In genomic region chr22:37661160-37661924, GRCh38 we compare ENCODE assay signal across 8 cellular contexts. TPM values are rescaled to one million over a fixed set of nuclear protein-coding genes. Genes with fewer than 3 reads are reported as not detected.
DNase-seq lines count a peak whose midpoint lies in the region; ATAC-seq and TF ChIP-seq lines count a peak whose summit lies in the region.

No MANE protein-coding gene starts in this region.

- no peak for TF ChIP-seq POLR2A in lower leg skin (IDR thresholded peaks at IDR 0.05)

- H3K36me3 Mint-ChIP-seq in activated CD4-positive, alpha-beta T cell treated with anti-CD3 and anti-CD28 coated beads for 36 hours (ENCODE audit: low read depth) = peaks cover 6% of the 10 kb centered on the region

- H3K4me3 ChIP-seq in stomach smooth muscle (ENCODE audit: low read length in 2 of 2) = peak overlapping the region; percentile 34 to 35
- no peak overlapping the region for H3K4me3 ChIP-seq in lower leg skin (ENCODE audit: low read depth, poor library complexity, severe bottlenecking)

- peak overlapping the region; percentile 80 for H3K27ac ChIP-seq in stomach smooth muscle (ENCODE audit: low read length)

- DNase-seq in activated CD4-positive, alpha-beta T cell treated with anti-CD3 and anti-CD28 coated beads for 36 hours = no peak
- no peak for DNase-seq in activated CD4-positive, alpha-beta T cell treated with anti-CD3 and anti-CD28 coated beads, Interleukin-2, amount 50 U/mL, for 4 hours
- peak; percentile 55 for DNase-seq in NCI-H345 treated with DMSO at 0.1 percent for 48 hours (lab: John Stamatoyannopoulos, UW; ENCODE audit: unreplicated experiment)
- DNase-seq in astrocyte of the hippocampus (ENCODE audit: low read depth, low spot score) = peak; percentile 83
- DNase-seq in islet precursor cell = peak; percentile 80
- no peak for DNase-seq in RKO (ENCODE audit: low spot score)
- DNase-seq in lower leg skin (ENCODE audit: low spot score in 2 of 2) = no peak

- CTCF ChIA-PET in activated CD4-positive, alpha-beta T cell treated with anti-CD3 and anti-CD28 coated beads for 36 hours (lab: Charles Lee) = interaction anchor here (0.7 to 8.6 kb wide), 11 partner anchors 10 to 254 kb away, joined by 3 to 98 read pairs (median 4); partner anchors contain the start of genes LGALS1, NOL12 and SH3BP1

- no peak for ATAC-seq in activated CD4-positive, alpha-beta T cell treated with anti-CD3 and anti-CD28 coated beads for 36 hours

- H3K36me3 ChIP-seq in stomach smooth muscle (ENCODE audit: control insufficient read depth in 2 of 2, insufficient read depth in 2 of 2, low read length in 2 of 2) = peaks cover 6 to 11% of the 10 kb centered on the region in 2 donors

- no peak for TF ChIP-seq CTCF in lower leg skin (IDR thresholded peaks at IDR 0.05)

- H3K4me1 Mint-ChIP-seq in activated CD4-positive, alpha-beta T cell treated with anti-CD3 and anti-CD28 coated beads for 36 hours = peaks cover 31% of the 10 kb centered on the region

- peak overlapping the region; percentile 51 to 64 for H3K9ac ChIP-seq in stomach smooth muscle (ENCODE audit: low read length in 2 of 2)

- no peaks in the 10 kb centered on the region for H3K27me3 Mint-ChIP-seq in activated CD4-positive, alpha-beta T cell treated with anti-CD3 and anti-CD28 coated beads for 36 hours

- intact Hi-C loops in activated CD4-positive, alpha-beta T cell treated with anti-CD3 and anti-CD28 coated beads for 36 hours (cut with DNase I, micrococcal nuclease) = no loop called here
- intact Hi-C loops in lower leg skin (cut with DNase I; ENCODE audit: low total_unique reads) = no loop called here

- no peak overlapping the region for H3K4me3 Mint-ChIP-seq in activated CD4-positive, alpha-beta T cell treated with anti-CD3 and anti-CD28 coated beads for 36 hours

- H3K27me3 ChIP-seq in stomach smooth muscle (ENCODE audit: control insufficient read depth in 1 of 2, insufficient read depth in 2 of 2, low read length in 2 of 2) = no peaks in the 10 kb centered on the region

- 48 to 49% methylated on average over 12 of the region's 12 CpGs for WGBS in lower leg skin, 2 donors

- POLR2A ChIA-PET in activated CD4-positive, alpha-beta T cell treated with anti-CD3 and anti-CD28 coated beads for 36 hours (lab: Charles Lee) = interaction anchor here (0.5 to 1.2 kb wide), 3 partner anchors 14 to 44 kb away, joined by 3 to 6 read pairs (median 3); partner anchors contain the start of gene LGALS1

- no peaks in the 10 kb centered on the region for H3K9me3 Mint-ChIP-seq in activated CD4-positive, alpha-beta T cell treated with anti-CD3 and anti-CD28 coated beads for 36 hours (ENCODE audit: low read depth)

- peaks cover 51% of the 10 kb centered on the region for H3K4me1 ChIP-seq in stomach smooth muscle (ENCODE audit: control insufficient read depth, insufficient read depth, low read length)

- no peaks in the 10 kb centered on the region for H3K9me3 ChIP-seq in stomach smooth muscle (ENCODE audit: control insufficient read depth in 2 of 2, low read length in 2 of 2)

- peak overlapping the region; percentile 2 for H3K27ac Mint-ChIP-seq in activated CD4-positive, alpha-beta T cell treated with anti-CD3 and anti-CD28 coated beads for 36 hours

RNA-seq across cellular contexts. Expression of gene PDXP, which starts 2.8 kb away (rescaled TPM):
- 10 to 100 TPM; 35.8 to 37.8 TPM for total RNA-seq in activated CD4-positive, alpha-beta T cell treated with anti-CD3 and anti-CD28 coated beads for 36 hours
- total RNA-seq in lower leg skin = 1 to 10 TPM; 1.8 to 4.6 (median 3.2) TPM

RNA-seq across cellular contexts. Expression of gene LGALS1, which starts 14.1 kb away (rescaled TPM):
- 100 to 1,000 TPM; 522 to 663 TPM for total RNA-seq in activated CD4-positive, alpha-beta T cell treated with anti-CD3 and anti-CD28 coated beads for 36 hours
- 100 to 1,000 TPM; 110 to 347 (median 232) TPM for total RNA-seq in lower leg skin

RNA-seq across cellular contexts. Expression of gene SH3BP1, which starts 21.9 kb away (rescaled TPM):
- 10 to 100 TPM; 86.5 to 98.2 TPM for total RNA-seq in activated CD4-positive, alpha-beta T cell treated with anti-CD3 and anti-CD28 coated beads for 36 hours
- 10 to 100 TPM; 29.1 to 83.3 (median 60.3) TPM for total RNA-seq in lower leg skin

RNA-seq across cellular contexts. Expression of gene NOL12, which starts 24.8 kb away (rescaled TPM):
- 10 to 100 TPM; 37.1 to 42.3 TPM for total RNA-seq in activated CD4-positive, alpha-beta T cell treated with anti-CD3 and anti-CD28 coated beads for 36 hours
- total RNA-seq in lower leg skin = 10 to 100 TPM; 24.3 to 72.3 (median 36.1) TPM

RNA-seq across cellular contexts. Expression of gene TRIOBP, which starts 35.5 kb away (rescaled TPM):
- total RNA-seq in activated CD4-positive, alpha-beta T cell treated with anti-CD3 and anti-CD28 coated beads for 36 hours = 10 to 100 TPM; 23.3 to 26.1 TPM
- 10 to 100 TPM; 45.3 to 86.4 (median 65.1) TPM for total RNA-seq in lower leg skin

Comparison
In these comparisons a context has a peak if more than half of its experiments do, and no peak if none do; other contexts are left out.
1. DNase-seq: peak in NCI-H345 treated with DMSO at 0.1 percent for 48 hours (single experiment), astrocyte of the hippocampus (single experiment) and islet precursor cell (single experiment); none in activated CD4-positive, alpha-beta T cell treated with anti-CD3 and anti-CD28 coated beads for 36 hours (single experiment), activated CD4-positive, alpha-beta T cell treated with anti-CD3 and anti-CD28 coated beads, Interleukin-2, amount 50 U/mL, for 4 hours (0 of 2), RKO (single experiment) and lower leg skin (0 of 2).
2. RNA of gene PDXP, which starts 2.8 kb away (total RNA-seq): 35.8 to 37.8 TPM in activated CD4-positive, alpha-beta T cell treated with anti-CD3 and anti-CD28 coated beads for 36 hours; 1.8 to 4.6 TPM in lower leg skin; every median in the first group is over 4 times any median in the second.